ENCODE assay signal across 9 cellular contexts in genomic region chr9:133990366-133991210, GRCh38. TPM values are rescaled to one million over a fixed set of nuclear protein-coding genes. Genes with fewer than 3 reads are reported as not detected.
DNase-seq lines count a peak whose midpoint lies in the region; ATAC-seq, FAIRE-seq and TF ChIP-seq lines count a peak whose summit lies in the region.
"Had no signal": no experiment of that assay in that cellular context is flagged by ENCODE, and none has a peak within 500 bp of the region (broad histone marks: within the 10 kb centered on the region; RNA-seq: fewer than 3 reads in every experiment).

No MANE protein-coding gene starts in this region.

- peaks cover 38% of the 10 kb centered on the region for H3K4me1 ChIP-seq in SJSA1 (replicated peaks)

- no peak for TF ChIP-seq POLR2A in GM12892 (IDR thresholded peaks at IDR 0.05; ENCODE audit: low read depth, low read length)

- H3K27ac ChIP-seq in SJSA1 = peak overlapping the region; percentile 37; the same call in 1 of the 2 replicates

- POLR2A ChIA-PET in naive thymus-derived CD8-positive, alpha-beta T cell (lab: Charles Lee) = interaction anchor here (0.6 kb wide), 1 partner anchor 174 kb away, joined by 3 read pairs; no protein-coding TSS in a partner anchor

- DNase-seq in NCI-H82 (lab: John Stamatoyannopoulos, UW) (peak; percentile 46), NCI-H82 treated with DMSO at 0.1 percent for 48 hours (lab: John Stamatoyannopoulos, UW; ENCODE audit: unreplicated experiment) (no peak), SJSA1 (ENCODE audit: low read depth in 1 of 2, low spot score in 2 of 2) (peak; percentile 69 to 77), fibroblast of gingiva (ENCODE audit: low read depth) (peak; percentile 69), frontal cortex (ENCODE audit: low spot score in 2 of 2) (no peak), GM12892 (ENCODE audit: insufficient read length) (no peak)
- peak in 1 of 10 donors; percentile 59 for DNase-seq in naive thymus-derived CD8-positive, alpha-beta T cell

- peaks cover 2 to 20% (median 7%) of the 10 kb centered on the region in 4 donors for H3K4me1 Mint-ChIP-seq in naive thymus-derived CD8-positive, alpha-beta T cell

- FAIRE-seq in frontal cortex (lab: Jason Lieb, UNC) (no peak), GM12892 (lab: Jason Lieb, UNC) (no peak)
- FAIRE-seq: G401.6 had no signal

- no peak overlapping the region for H3K27ac Mint-ChIP-seq in naive thymus-derived CD8-positive, alpha-beta T cell

- H3K36me3 ChIP-seq in SJSA1 = peaks cover 56% of the 10 kb centered on the region

- H3K4me3 ChIP-seq in SJSA1 = peak overlapping the region; percentile 99

- ATAC-seq in naive thymus-derived CD8-positive, alpha-beta T cell = no peak
- ATAC-seq in HG03432 (IDR thresholded peaks at IDR 0.05; ENCODE audit: unreplicated experiment) = no peak

- H3K27me3 ChIP-seq in SJSA1 (replicated peaks) = no peaks in the 10 kb centered on the region

- H3K9me3 Mint-ChIP-seq in naive thymus-derived CD8-positive, alpha-beta T cell = no peaks in the 10 kb centered on the region

- H3K27me3 Mint-ChIP-seq in naive thymus-derived CD8-positive, alpha-beta T cell = peaks cover 0 to 6% (median 3%) of the 10 kb centered on the region in 5 donors

- H3K36me3 Mint-ChIP-seq in naive thymus-derived CD8-positive, alpha-beta T cell = no peaks in the 10 kb centered on the region

- peak overlapping the region in 9 of 10 donors; percentile 36 to 74 (median 65) for H3K4me3 Mint-ChIP-seq in naive thymus-derived CD8-positive, alpha-beta T cell

- H3K9me3 ChIP-seq in SJSA1 (replicated peaks) = 0 out of 2 replicates have a peak, but pooled peaks cover 9% of the 10 kb centered on the region

RNA-seq across cellular contexts. Expression of gene VAV2, which starts 1.5 kb away (rescaled TPM):
- total RNA-seq in SJSA1 (2014; rRNA removed; shearing (Covaris generic)) = 12.2 and 25.0 TPM in 2 replicates
- total RNA-seq in naive thymus-derived CD8-positive, alpha-beta T cell = 1 to 10 TPM; 3.3 to 4.3 TPM
- polyA plus RNA-seq in naive thymus-derived CD8-positive, alpha-beta T cell = under 1 TPM; 0.20 to 0.36 (median 0.27) TPM
- total RNA-seq in frontal cortex = 31.0 TPM
- 22.2 TPM for polyA plus RNA-seq in GM12892 (2012; ENCODE audit: missing spikeins)

RNA-seq across cellular contexts. Expression of gene BRD3OS, which starts 34.7 kb away (rescaled TPM):
- 4.0 and 9.2 TPM in 2 replicates for total RNA-seq in SJSA1 (2014; rRNA removed; shearing (Covaris generic))
- 10 to 100 TPM; 13.8 to 16.8 TPM for total RNA-seq in naive thymus-derived CD8-positive, alpha-beta T cell
- polyA plus RNA-seq in naive thymus-derived CD8-positive, alpha-beta T cell = 10 to 100 TPM; 20.8 to 28.6 (median 25.2) TPM
- total RNA-seq in frontal cortex = 23.6 TPM
- 5.7 TPM for polyA plus RNA-seq in GM12892 (2012; ENCODE audit: missing spikeins)

Comparison
In these comparisons a context has a peak if more than half of its experiments do, and no peak if none do; other contexts are left out.
1. DNase-seq: peak in NCI-H82 (single experiment), SJSA1 (2 of 2) and fibroblast of gingiva (single experiment); none in NCI-H82 treated with DMSO at 0.1 percent for 48 hours (single experiment), frontal cortex (0 of 2) and GM12892 (single experiment).